Comparison of ENCODE assay signal across 34 cellular contexts in genomic region chr19:40208602-40209001, GRCh38. TPM values are rescaled to one million over a fixed set of nuclear protein-coding genes. Genes with fewer than 3 reads are reported as not detected.
"Had no signal": no experiment of that assay in that cellular context is flagged by ENCODE, and none has a peak within 500 bp of the region (broad histone marks: within the 10 kb centered on the region; RNA-seq: fewer than 3 reads in every experiment).

No MANE protein-coding gene starts in this region.

- DNase-seq: natural killer cell; occipital lobe; ovary; posterior cingulate gyrus; psoas muscle; right cardiac atrium; spleen; stimulated activated CD4-positive, alpha-beta T cell treated with anti-CD3 and anti-CD28 coated beads, Interleukin-12 subunit alpha, Interleukin-12 subunit beta, amount 100 ng/mL, for 4 hours; stimulated activated CD4-positive, alpha-beta T cell treated with anti-CD3 and anti-CD28 coated beads, Interleukin-1b, Interleukin-23, amount 100 ng/mL, for 48 hours; stimulated activated CD4-positive, alpha-beta T cell treated with anti-CD3 and anti-CD28 coated beads, Interleukin-4, amount 100 ng/mL, for 1 hour; stimulated activated CD4-positive, alpha-beta T cell treated with anti-CD3 and anti-CD28 coated beads, Interleukin-4, amount 100 ng/mL, for 4 hours; stimulated activated CD8-positive, alpha-beta memory T cell treated with anti-CD3 and anti-CD28 coated beads, Interleukin-4, amount 100 ng/mL, for 48 hours; stimulated activated naive CD4-positive, alpha-beta T cell; stimulated activated naive CD8-positive, alpha-beta T cell treated with anti-CD3 and anti-CD28 coated beads, Interleukin-15, amount 100 ng/mL, for 72 hours; stimulated activated naive CD8-positive, alpha-beta T cell treated with anti-CD3 and anti-CD28 coated beads, Interleukin-15, Interleukin-2, amounts not matched to agents 100 U/mL and 50 U/mL, for 24 hours; substantia nigra; testis; tibial artery; transverse colon; upper lobe of right lung; uterus had no signal

- H3K4me3 Mint-ChIP-seq: natural killer cell; nephron; neural progenitor cell; stimulated activated memory B cell treated with anti-CD40 and anti-IgM and Interleukin-4, amounts not matched to agents 10 μg/mL and 1 μg/mL and 100 μg/mL, for 72 hours; stimulated activated naive CD8-positive, alpha-beta T cell treated with anti-CD3 and anti-CD28 coated beads, Interleukin-15, amount 100 ng/mL, for 72 hours; type B pancreatic cell had no signal

- H3K27me3 Mint-ChIP-seq: progenitor cell of endocrine pancreas; stimulated activated memory B cell treated with anti-CD40 and anti-IgM and Interleukin-4, amounts not matched to agents 10 μg/mL and 1 μg/mL and 100 μg/mL, for 72 hours; stimulated activated naive CD8-positive, alpha-beta T cell treated with anti-CD3 and anti-CD28 coated beads, Interleukin-15, amount 100 ng/mL, for 72 hours; type B pancreatic cell had no signal

- H3K4me2 ChIP-seq: neural progenitor cell, smooth muscle cell had no signal

- H3K36me3 ChIP-seq: neural progenitor cell, transverse colon, uterus had no signal

- H3K36me3 Mint-ChIP-seq: natural killer cell had no signal

- H2AFZ ChIP-seq: neural progenitor cell, parathyroid adenoma had no signal

- H3K9me3 Mint-ChIP-seq: natural killer cell; nephron; neural progenitor cell; stimulated activated memory B cell treated with anti-CD40 and anti-IgM and Interleukin-4, amounts not matched to agents 10 μg/mL and 1 μg/mL and 100 μg/mL, for 72 hours; stimulated activated naive CD8-positive, alpha-beta T cell treated with anti-CD3 and anti-CD28 coated beads, Interleukin-15, amount 100 ng/mL, for 72 hours; type B pancreatic cell had no signal

- H3K27me3 ChIP-seq: neural progenitor cell, ovary, spleen, suprapubic skin, testis, tibial artery, transverse colon, upper lobe of right lung, uterus had no signal

- H3K79me2 ChIP-seq: parathyroid adenoma had no signal

- H3K4me1 ChIP-seq: neural progenitor cell, parathyroid adenoma, psoas muscle, spleen, suprapubic skin, testis, tibial artery, transverse colon, upper lobe of right lung, uterus had no signal

- H3K9me3 ChIP-seq: ovary, psoas muscle, spleen, suprapubic skin, testis, tibial artery, transverse colon, upper lobe of right lung, uterus had no signal

- ATAC-seq: natural killer cell; psoas muscle; right cardiac atrium; sciatic nerve; stimulated activated memory B cell treated with anti-CD40 and anti-IgM and Interleukin-4, amounts not matched to agents 10 μg/mL and 1 μg/mL and 100 μg/mL, for 72 hours; stimulated activated naive CD8-positive, alpha-beta T cell treated with anti-CD3 and anti-CD28 coated beads, Interleukin-15, amount 100 ng/mL, for 72 hours; stimulated activated naive CD8-positive, alpha-beta T cell treated with anti-CD3 and anti-CD28 coated beads, Interleukin-15, Interleukin-2, amounts not matched to agents 100 U/mL and 50 U/mL, for 24 hours; upper lobe of right lung had no signal

- H3K4me3 ChIP-seq: neural progenitor cell, ovary, psoas muscle, skin epidermis, smooth muscle cell, spleen, suprapubic skin, testis, tibial artery, transverse colon, upper lobe of right lung, uterus had no signal

- H3K27ac ChIP-seq: neural progenitor cell, ovary, parathyroid adenoma, psoas muscle, skin epidermis, spleen, suprapubic skin, testis, tibial artery, transverse colon, upper lobe of right lung, uterus had no signal

- H3K9ac ChIP-seq: neural progenitor cell, parathyroid adenoma had no signal

- H3K4me1 Mint-ChIP-seq: natural killer cell; nephron; neural progenitor cell; stimulated activated memory B cell treated with anti-CD40 and anti-IgM and Interleukin-4, amounts not matched to agents 10 μg/mL and 1 μg/mL and 100 μg/mL, for 72 hours; stimulated activated naive CD8-positive, alpha-beta T cell treated with anti-CD3 and anti-CD28 coated beads, Interleukin-15, amount 100 ng/mL, for 72 hours had no signal

- H3K27ac Mint-ChIP-seq: natural killer cell; nephron; neural progenitor cell; progenitor cell of endocrine pancreas; stimulated activated memory B cell treated with anti-CD40 and anti-IgM and Interleukin-4, amounts not matched to agents 10 μg/mL and 1 μg/mL and 100 μg/mL, for 72 hours; stimulated activated naive CD8-positive, alpha-beta T cell treated with anti-CD3 and anti-CD28 coated beads, Interleukin-15, amount 100 ng/mL, for 72 hours; type B pancreatic cell had no signal

RNA-seq across cellular contexts. Expression of gene TTC9B, which starts 9.6 kb away (rescaled TPM):
- total RNA-seq: natural killer cell, osteoblast, ovary, progenitor cell of endocrine pancreas, psoas muscle, renal cortical epithelial cell, right cardiac atrium, sciatic nerve, smooth muscle cell, spleen, suprapubic skin, transverse colon, upper lobe of right lung, uterus had no signal
- polyA plus RNA-seq: ovary, smooth muscle cell, spleen had no signal

RNA-seq across cellular contexts. Expression of gene CCNP, which starts 17.9 kb away (rescaled TPM):
- total RNA-seq: osteoblast, psoas muscle, smooth muscle cell, upper lobe of right lung, urinary bladder had no signal
